ENCODE assay signal across 1 cellular context in the genomic region with DNA sequence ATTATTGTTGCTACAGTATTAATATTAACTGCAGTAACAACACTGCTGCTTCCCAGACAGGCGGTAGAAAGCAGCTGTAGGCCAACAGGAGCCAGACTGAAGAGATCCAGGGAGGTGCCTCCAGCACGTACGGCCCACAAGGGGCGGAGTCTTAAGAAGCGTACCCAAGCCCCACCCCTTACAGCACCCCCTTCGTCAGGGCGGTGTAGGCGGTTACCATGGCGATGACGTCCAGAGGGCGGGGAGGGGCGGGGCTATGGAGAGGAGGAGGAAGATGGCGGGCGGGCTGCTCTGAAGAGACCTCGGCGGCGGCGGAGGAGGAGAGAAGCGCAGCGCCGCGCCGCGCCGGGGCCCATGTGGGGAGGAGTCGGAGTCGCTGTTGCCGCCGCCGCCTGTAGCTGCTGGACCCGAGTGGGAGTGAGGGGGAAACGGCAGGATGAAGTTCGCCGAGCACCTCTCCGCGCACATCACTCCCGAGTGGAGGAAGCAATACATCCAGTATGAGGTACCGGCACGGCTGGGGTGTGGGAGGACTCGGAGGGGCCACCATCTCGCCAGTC.
TF ChIP-seq lines count a peak whose summit lies in the region.

Gene XPR1, plus strand, starts transcription at position 257 of the 560 bp plus-strand sequence. Its CDS starts 180 bp downstream, at position 437.

TF ChIP-seq in HepG2, 621 proteins besides CTCF, POLR2A, EP300 and RAD21 (continued from another document and continues in another):
- TF ChIP-seq ZHX1 (CRISPR knock-in tag; IDR thresholded peaks at IDR 0.05; ENCODE audit: low read depth) = no peak
- no peak for TF ChIP-seq KDM5B (CRISPR knock-in tag; IDR thresholded peaks at IDR 0.05; ENCODE audit: borderline replicate concordance)
- no peak for TF ChIP-seq BORCS8-MEF2B (CRISPR knock-in tag; IDR thresholded peaks at IDR 0.05)
- TF ChIP-seq WIZ (CRISPR knock-in tag; IDR thresholded peaks at IDR 0.05) = 0 out of 2 replicates have a peak, but pooled peaks have one; percentile 21
- TF ChIP-seq, protein P1, sequence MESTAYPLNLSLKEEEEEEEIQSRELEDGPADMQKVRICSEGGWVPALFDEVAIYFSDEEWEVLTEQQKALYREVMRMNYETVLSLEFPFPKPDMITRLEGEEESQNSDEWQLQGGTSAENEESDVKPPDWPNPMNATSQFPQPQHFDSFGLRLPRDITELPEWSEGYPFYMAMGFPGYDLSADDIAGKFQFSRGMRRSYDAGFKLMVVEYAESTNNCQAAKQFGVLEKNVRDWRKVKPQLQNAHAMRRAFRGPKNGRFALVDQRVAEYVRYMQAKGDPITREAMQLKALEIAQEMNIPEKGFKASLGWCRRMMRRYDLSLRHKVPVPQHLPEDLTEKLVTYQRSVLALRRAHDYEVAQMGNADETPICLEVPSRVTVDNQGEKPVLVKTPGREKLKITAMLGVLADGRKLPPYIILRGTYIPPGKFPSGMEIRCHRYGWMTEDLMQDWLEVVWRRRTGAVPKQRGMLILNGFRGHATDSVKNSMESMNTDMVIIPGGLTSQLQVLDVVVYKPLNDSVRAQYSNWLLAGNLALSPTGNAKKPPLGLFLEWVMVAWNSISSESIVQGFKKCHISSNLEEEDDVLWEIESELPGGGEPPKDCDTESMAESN (CRISPR knock-in tag; conservative IDR thresholded peaks at IDR 0.05) = no peak
- no peak for TF ChIP-seq DNMT3B (CRISPR knock-in tag; conservative IDR thresholded peaks at IDR 0.05)
- TF ChIP-seq, protein P2, sequence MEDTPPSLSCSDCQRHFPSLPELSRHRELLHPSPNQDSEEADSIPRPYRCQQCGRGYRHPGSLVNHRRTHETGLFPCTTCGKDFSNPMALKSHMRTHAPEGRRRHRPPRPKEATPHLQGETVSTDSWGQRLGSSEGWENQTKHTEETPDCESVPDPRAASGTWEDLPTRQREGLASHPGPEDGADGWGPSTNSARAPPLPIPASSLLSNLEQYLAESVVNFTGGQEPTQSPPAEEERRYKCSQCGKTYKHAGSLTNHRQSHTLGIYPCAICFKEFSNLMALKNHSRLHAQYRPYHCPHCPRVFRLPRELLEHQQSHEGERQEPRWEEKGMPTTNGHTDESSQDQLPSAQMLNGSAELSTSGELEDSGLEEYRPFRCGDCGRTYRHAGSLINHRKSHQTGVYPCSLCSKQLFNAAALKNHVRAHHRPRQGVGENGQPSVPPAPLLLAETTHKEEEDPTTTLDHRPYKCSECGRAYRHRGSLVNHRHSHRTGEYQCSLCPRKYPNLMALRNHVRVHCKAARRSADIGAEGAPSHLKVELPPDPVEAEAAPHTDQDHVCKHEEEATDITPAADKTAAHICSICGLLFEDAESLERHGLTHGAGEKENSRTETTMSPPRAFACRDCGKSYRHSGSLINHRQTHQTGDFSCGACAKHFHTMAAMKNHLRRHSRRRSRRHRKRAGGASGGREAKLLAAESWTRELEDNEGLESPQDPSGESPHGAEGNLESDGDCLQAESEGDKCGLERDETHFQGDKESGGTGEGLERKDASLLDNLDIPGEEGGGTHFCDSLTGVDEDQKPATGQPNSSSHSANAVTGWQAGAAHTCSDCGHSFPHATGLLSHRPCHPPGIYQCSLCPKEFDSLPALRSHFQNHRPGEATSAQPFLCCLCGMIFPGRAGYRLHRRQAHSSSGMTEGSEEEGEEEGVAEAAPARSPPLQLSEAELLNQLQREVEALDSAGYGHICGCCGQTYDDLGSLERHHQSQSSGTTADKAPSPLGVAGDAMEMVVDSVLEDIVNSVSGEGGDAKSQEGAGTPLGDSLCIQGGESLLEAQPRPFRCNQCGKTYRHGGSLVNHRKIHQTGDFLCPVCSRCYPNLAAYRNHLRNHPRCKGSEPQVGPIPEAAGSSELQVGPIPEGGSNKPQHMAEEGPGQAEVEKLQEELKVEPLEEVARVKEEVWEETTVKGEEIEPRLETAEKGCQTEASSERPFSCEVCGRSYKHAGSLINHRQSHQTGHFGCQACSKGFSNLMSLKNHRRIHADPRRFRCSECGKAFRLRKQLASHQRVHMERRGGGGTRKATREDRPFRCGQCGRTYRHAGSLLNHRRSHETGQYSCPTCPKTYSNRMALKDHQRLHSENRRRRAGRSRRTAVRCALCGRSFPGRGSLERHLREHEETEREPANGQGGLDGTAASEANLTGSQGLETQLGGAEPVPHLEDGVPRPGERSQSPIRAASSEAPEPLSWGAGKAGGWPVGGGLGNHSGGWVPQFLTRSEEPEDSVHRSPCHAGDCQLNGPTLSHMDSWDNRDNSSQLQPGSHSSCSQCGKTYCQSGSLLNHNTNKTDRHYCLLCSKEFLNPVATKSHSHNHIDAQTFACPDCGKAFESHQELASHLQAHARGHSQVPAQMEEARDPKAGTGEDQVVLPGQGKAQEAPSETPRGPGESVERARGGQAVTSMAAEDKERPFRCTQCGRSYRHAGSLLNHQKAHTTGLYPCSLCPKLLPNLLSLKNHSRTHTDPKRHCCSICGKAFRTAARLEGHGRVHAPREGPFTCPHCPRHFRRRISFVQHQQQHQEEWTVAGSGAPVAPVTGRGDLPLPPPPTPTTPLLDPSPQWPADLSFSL (CRISPR knock-in tag; IDR thresholded peaks at IDR 0.05) = no peak
- TF ChIP-seq, protein P3, sequence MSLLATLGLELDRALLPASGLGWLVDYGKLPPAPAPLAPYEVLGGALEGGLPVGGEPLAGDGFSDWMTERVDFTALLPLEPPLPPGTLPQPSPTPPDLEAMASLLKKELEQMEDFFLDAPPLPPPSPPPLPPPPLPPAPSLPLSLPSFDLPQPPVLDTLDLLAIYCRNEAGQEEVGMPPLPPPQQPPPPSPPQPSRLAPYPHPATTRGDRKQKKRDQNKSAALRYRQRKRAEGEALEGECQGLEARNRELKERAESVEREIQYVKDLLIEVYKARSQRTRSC (CRISPR knock-in tag; IDR thresholded peaks at IDR 0.05; ENCODE audit: low read depth) = no peak
- TF ChIP-seq RAD51 (IDR thresholded peaks at IDR 0.05; ENCODE audit: borderline replicate concordance) = no peak
- TF ChIP-seq PHF5A (CRISPR knock-in tag; IDR thresholded peaks at IDR 0.05; ENCODE audit: low read depth, unreplicated experiment) = no peak
- no peak for TF ChIP-seq TBL1XR1 (IDR thresholded peaks at IDR 0.05; ENCODE audit: borderline replicate concordance, low read length, partially characterized antibody)
- TF ChIP-seq, protein P4, sequence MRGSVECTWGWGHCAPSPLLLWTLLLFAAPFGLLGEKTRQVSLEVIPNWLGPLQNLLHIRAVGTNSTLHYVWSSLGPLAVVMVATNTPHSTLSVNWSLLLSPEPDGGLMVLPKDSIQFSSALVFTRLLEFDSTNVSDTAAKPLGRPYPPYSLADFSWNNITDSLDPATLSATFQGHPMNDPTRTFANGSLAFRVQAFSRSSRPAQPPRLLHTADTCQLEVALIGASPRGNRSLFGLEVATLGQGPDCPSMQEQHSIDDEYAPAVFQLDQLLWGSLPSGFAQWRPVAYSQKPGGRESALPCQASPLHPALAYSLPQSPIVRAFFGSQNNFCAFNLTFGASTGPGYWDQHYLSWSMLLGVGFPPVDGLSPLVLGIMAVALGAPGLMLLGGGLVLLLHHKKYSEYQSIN (CRISPR knock-in tag; IDR thresholded peaks at IDR 0.05; ENCODE audit: borderline replicate concordance) = no peak
- no peak for TF ChIP-seq PHF20 (CRISPR knock-in tag; IDR thresholded peaks at IDR 0.05)
- TF ChIP-seq MBD4 (IDR thresholded peaks at IDR 0.05; ENCODE audit: borderline replicate concordance, low read length) = no peak
- TF ChIP-seq, protein P5, sequence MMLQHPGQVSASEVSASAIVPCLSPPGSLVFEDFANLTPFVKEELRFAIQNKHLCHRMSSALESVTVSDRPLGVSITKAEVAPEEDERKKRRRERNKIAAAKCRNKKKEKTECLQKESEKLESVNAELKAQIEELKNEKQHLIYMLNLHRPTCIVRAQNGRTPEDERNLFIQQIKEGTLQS (CRISPR knock-in tag; IDR thresholded peaks at IDR 0.05) = no peak
- TF ChIP-seq ZKSCAN1 (IDR thresholded peaks at IDR 0.05; ENCODE audit: low read length) = no peak
- no peak for TF ChIP-seq ZNF207 (IDR thresholded peaks at IDR 0.05; ENCODE audit: borderline replicate concordance)
- no peak; the same call in 1 of the 2 replicates for TF ChIP-seq ARID3A (IDR thresholded peaks at IDR 0.05; ENCODE audit: low read depth, low read length)
- no peak for TF ChIP-seq ZFP82 (CRISPR knock-in tag; IDR thresholded peaks at IDR 0.05; ENCODE audit: borderline replicate concordance)
- TF ChIP-seq, protein P6, sequence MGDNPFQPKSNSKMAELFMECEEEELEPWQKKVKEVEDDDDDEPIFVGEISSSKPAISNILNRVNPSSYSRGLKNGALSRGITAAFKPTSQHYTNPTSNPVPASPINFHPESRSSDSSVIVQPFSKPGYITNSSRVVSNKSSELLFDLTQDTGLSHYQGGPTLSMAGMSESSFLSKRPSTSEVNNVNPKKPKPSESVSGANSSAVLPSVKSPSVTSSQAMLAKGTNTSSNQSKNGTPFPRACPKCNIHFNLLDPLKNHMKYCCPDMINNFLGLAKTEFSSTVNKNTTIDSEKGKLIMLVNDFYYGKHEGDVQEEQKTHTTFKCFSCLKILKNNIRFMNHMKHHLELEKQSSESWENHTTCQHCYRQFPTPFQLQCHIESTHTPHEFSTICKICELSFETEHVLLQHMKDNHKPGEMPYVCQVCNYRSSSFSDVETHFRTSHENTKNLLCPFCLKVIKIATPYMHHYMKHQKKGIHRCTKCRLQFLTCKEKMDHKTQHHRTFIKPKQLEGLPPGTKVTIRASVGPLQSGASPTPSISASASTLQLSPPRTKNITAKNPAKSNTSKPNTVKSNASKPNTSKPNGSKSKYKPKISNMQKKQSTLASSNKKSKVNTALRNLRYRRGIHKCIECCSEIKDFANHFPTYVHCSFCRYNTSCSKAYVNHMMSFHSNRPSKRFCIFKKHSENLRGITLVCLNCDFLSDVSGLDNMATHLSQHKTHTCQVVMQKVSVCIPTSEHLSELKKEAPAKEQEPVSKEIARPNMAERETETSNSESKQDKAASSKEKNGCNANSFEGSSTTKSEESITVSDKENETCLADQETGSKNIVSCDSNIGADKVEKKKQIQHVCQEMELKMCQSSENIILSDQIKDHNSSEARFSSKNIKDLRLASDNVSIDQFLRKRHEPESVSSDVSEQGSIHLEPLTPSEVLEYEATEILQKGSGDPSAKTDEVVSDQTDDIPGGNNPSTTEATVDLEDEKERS (CRISPR knock-in tag; IDR thresholded peaks at IDR 0.05) = peak; percentile 32; the same call in 1 of the 2 replicates
- TF ChIP-seq, protein P7, sequence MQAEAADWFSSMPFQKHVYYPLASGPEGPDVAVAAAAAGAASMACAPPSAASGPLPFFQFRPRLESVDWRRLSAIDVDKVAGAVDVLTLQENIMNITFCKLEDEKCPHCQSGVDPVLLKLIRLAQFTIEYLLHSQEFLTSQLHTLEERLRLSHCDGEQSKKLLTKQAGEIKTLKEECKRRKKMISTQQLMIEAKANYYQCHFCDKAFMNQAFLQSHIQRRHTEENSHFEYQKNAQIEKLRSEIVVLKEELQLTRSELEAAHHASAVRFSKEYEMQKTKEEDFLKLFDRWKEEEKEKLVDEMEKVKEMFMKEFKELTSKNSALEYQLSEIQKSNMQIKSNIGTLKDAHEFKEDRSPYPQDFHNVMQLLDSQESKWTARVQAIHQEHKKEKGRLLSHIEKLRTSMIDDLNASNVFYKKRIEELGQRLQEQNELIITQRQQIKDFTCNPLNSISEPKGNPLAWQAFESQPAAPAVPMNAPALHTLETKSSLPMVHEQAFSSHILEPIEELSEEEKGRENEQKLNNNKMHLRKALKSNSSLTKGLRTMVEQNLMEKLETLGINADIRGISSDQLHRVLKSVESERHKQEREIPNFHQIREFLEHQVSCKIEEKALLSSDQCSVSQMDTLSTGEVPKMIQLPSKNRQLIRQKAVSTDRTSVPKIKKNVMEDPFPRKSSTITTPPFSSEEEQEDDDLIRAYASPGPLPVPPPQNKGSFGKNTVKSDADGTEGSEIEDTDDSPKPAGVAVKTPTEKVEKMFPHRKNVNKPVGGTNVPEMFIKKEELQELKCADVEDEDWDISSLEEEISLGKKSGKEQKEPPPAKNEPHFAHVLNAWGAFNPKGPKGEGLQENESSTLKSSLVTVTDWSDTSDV (CRISPR knock-in tag; IDR thresholded peaks at IDR 0.05) = no peak
- TF ChIP-seq DPF2 (CRISPR knock-in tag; IDR thresholded peaks at IDR 0.05; ENCODE audit: borderline replicate concordance, low read depth) = no peak
- TF ChIP-seq ZNF580 (CRISPR knock-in tag; IDR thresholded peaks at IDR 0.05; ENCODE audit: borderline replicate concordance, low read depth) = peak; percentile 72; the same call in 1 of the 2 replicates
- TF ChIP-seq ZNF720 (CRISPR knock-in tag; IDR thresholded peaks at IDR 0.05) = no peak
- TF ChIP-seq ZNF432 (CRISPR knock-in tag; IDR thresholded peaks at IDR 0.05; ENCODE audit: borderline replicate concordance) = no peak
- no peak for TF ChIP-seq ZNF224 (CRISPR knock-in tag; IDR thresholded peaks at IDR 0.05)
- peak; percentile 77 for TF ChIP-seq RBFOX2 (IDR thresholded peaks at IDR 0.05; ENCODE audit: low read depth, low read length)
- TF ChIP-seq GTF2F1 (IDR thresholded peaks at IDR 0.05; ENCODE audit: low read length) = no peak
- TF ChIP-seq ZNF576 (CRISPR knock-in tag; IDR thresholded peaks at IDR 0.05) = no peak
- no peak for TF ChIP-seq ZNF484 (CRISPR knock-in tag; IDR thresholded peaks at IDR 0.05; ENCODE audit: borderline replicate concordance, low read depth)
- TF ChIP-seq GABPB1 (CRISPR knock-in tag; IDR thresholded peaks at IDR 0.05) = peak; percentile 71; the same call in 1 of the 2 replicates
